Comparison of ENCODE assay signal across 20 cellular contexts in genomic region chr19:35399948-35400772, GRCh38. TPM values are rescaled to one million over a fixed set of nuclear protein-coding genes. Genes with fewer than 3 reads are reported as not detected.
DNase-seq lines count a peak whose midpoint lies in the region; ATAC-seq and TF ChIP-seq lines count a peak whose summit lies in the region.
"Had no signal": no experiment of that assay in that cellular context is flagged by ENCODE, and none has a peak within 500 bp of the region (broad histone marks: within the 10 kb centered on the region; RNA-seq: fewer than 3 reads in every experiment).

No MANE protein-coding gene starts in this region.

- H3K9me3 ChIP-seq in BLaER1 treated with 17β-estradiol and CSF1 and Interleukin-3, amounts not matched to agents 10 nM and 100 nM (replicated peaks in 1 of 11), result no peaks in the 10 kb centered on the region
- no peaks in the 10 kb centered on the region for H3K9me3 ChIP-seq in colonic mucosa

- no peak for ATAC-seq in activated naive CD4-positive, alpha-beta T cell treated with anti-CD3 and anti-CD28 coated beads, Interleukin-2, amount 50 U/mL, for 72 hours
- no peak for ATAC-seq in activated T-helper 17 cell treated with anti-CD3 and anti-CD28 coated beads, Interleukin-2, amount 50 U/mL, for 72 hours (replicated peaks)
- ATAC-seq in GM21381 (IDR thresholded peaks at IDR 0.05; ENCODE audit: unreplicated experiment), result no peak
- ATAC-seq: CD8-positive, alpha-beta T cell; GM23338 had no signal

- H3K4me3 ChIP-seq in BLaER1 treated with 17β-estradiol and CSF1 and Interleukin-3, amounts not matched to agents 10 nM and 100 nM, result no peak overlapping the region
- H3K4me3 ChIP-seq in colonic mucosa, result no peak overlapping the region
- H3K4me3 ChIP-seq: GM23338 had no signal

- DNase-seq in activated naive CD4-positive, alpha-beta T cell treated with anti-CD3 and anti-CD28 coated beads, Interleukin-2, amount 50 U/mL, for 72 hours (ENCODE audit: low spot score in 2 of 2), result no peak
- DNase-seq in activated naive CD4-positive, alpha-beta T cell (lab: John Stamatoyannopoulos, UW), result no peak
- DNase-seq in posterior vena cava (ENCODE audit: low spot score) (peak; percentile 12), colonic mucosa (no peak), GDM1 (lab: John Stamatoyannopoulos, UW) (no peak)
- DNase-seq: CD8-positive, alpha-beta T cell; COR-L47; DMS153; DMS79 treated with DMSO at 0.1 percent for 48 hours; EL; H7; IMR-90 had no signal

- TF ChIP-seq CTCF in colonic mucosa (IDR thresholded peaks at IDR 0.05), result no peak

- peaks cover 4% of the 10 kb centered on the region for H3K4me1 Mint-ChIP-seq in activated T-helper 17 cell treated with anti-CD3 and anti-CD28 coated beads, Interleukin-2, amount 50 U/mL, for 72 hours
- H3K4me1 Mint-ChIP-seq: GM23338 had no signal

- H3K4me2 ChIP-seq in BLaER1 treated with 17β-estradiol and CSF1 and Interleukin-3, amounts not matched to agents 10 nM and 100 nM, result peak overlapping the region in 6 of 11 experiments; percentile 0 to 47 (median 16); a peak in 5 of 22 replicates
- H3K4me2 ChIP-seq: GM23338 had no signal

- no peaks in the 10 kb centered on the region for H3K27me3 Mint-ChIP-seq in activated T-helper 17 cell treated with anti-CD3 and anti-CD28 coated beads, Interleukin-2, amount 50 U/mL, for 72 hours
- H3K27me3 Mint-ChIP-seq: B cell had no signal

- peak overlapping the region; percentile 12 to 86 for H3K27ac Mint-ChIP-seq in activated naive CD4-positive, alpha-beta T cell treated with anti-CD3 and anti-CD28 coated beads, Interleukin-2, amount 50 U/mL, for 72 hours
- H3K27ac Mint-ChIP-seq in activated T-helper 17 cell treated with anti-CD3 and anti-CD28 coated beads, Interleukin-2, amount 50 U/mL, for 72 hours, result peak overlapping the region; percentile 18
- H3K27ac Mint-ChIP-seq: B cell; CD8-positive, alpha-beta T cell; GM23338 had no signal

- no peaks in the 10 kb centered on the region for H3K36me3 Mint-ChIP-seq in activated naive CD4-positive, alpha-beta T cell treated with anti-CD3 and anti-CD28 coated beads, Interleukin-2, amount 50 U/mL, for 72 hours
- H3K36me3 Mint-ChIP-seq in activated T-helper 17 cell treated with anti-CD3 and anti-CD28 coated beads, Interleukin-2, amount 50 U/mL, for 72 hours (ENCODE audit: low read depth), result no peaks in the 10 kb centered on the region
- H3K36me3 Mint-ChIP-seq: CD8-positive, alpha-beta T cell had no signal

- no peaks in the 10 kb centered on the region for H3K27me3 ChIP-seq in BLaER1 treated with 17β-estradiol and CSF1 and Interleukin-3, amounts not matched to agents 10 nM and 100 nM
- H3K27me3 ChIP-seq in colonic mucosa, result no peaks in the 10 kb centered on the region

- no peaks in the 10 kb centered on the region for H3K36me3 ChIP-seq in BLaER1 treated with 17β-estradiol and CSF1 and Interleukin-3, amounts not matched to agents 10 nM and 100 nM
- H3K36me3 ChIP-seq in colonic mucosa, result no peaks in the 10 kb centered on the region

- no peak overlapping the region for H3K4me3 Mint-ChIP-seq in activated T-helper 17 cell treated with anti-CD3 and anti-CD28 coated beads, Interleukin-2, amount 50 U/mL, for 72 hours
- H3K4me3 Mint-ChIP-seq: B cell; CD14-positive monocyte; CD8-positive, alpha-beta T cell; GM23338 had no signal

- H3K4me1 ChIP-seq in BLaER1 treated with 17β-estradiol and CSF1 and Interleukin-3, amounts not matched to agents 10 nM and 100 nM, result peaks cover 27 to 48% (median 35%) of the 10 kb centered on the region in 10 experiments
- H3K4me1 ChIP-seq in colonic mucosa, result no peaks in the 10 kb centered on the region

- H3K9me3 Mint-ChIP-seq in activated naive CD4-positive, alpha-beta T cell treated with anti-CD3 and anti-CD28 coated beads, Interleukin-2, amount 50 U/mL, for 72 hours, result peaks cover 0 to 4% of the 10 kb centered on the region in 2 donors
- H3K9me3 Mint-ChIP-seq in activated T-helper 17 cell treated with anti-CD3 and anti-CD28 coated beads, Interleukin-2, amount 50 U/mL, for 72 hours, result no peaks in the 10 kb centered on the region
- H3K9me3 Mint-ChIP-seq: CD8-positive, alpha-beta T cell; GM23338 had no signal

- no peak overlapping the region for H3K9ac ChIP-seq in BLaER1 treated with 17β-estradiol and CSF1 and Interleukin-3, amounts not matched to agents 10 nM and 100 nM
- no peak overlapping the region for H3K9ac ChIP-seq in colonic mucosa (ENCODE audit: low read depth in 2 of 2, low read length in 2 of 2)

- H4K20me1 ChIP-seq in BLaER1 treated with 17β-estradiol and CSF1 and Interleukin-3, amounts not matched to agents 10 nM and 100 nM, result no peaks in the 10 kb centered on the region

- intact Hi-C loops in posterior vena cava (cut with DNase I) (no loop called here), colonic mucosa (cut with DNase I) (no loop called here)

- H3K27ac ChIP-seq in BLaER1 treated with 17β-estradiol and CSF1 and Interleukin-3, amounts not matched to agents 10 nM and 100 nM, result no peak overlapping the region
- H3K27ac ChIP-seq in colonic mucosa, result no peak overlapping the region

RNA-seq across cellular contexts. Expression of gene GPR42, which starts 29.3 kb away (rescaled TPM):
- total RNA-seq in activated naive CD4-positive, alpha-beta T cell treated with anti-CD3 and anti-CD28 coated beads, Interleukin-2, amount 50 U/mL, for 72 hours, result 1 to 10 TPM in 1 of 2 donors, under 1 TPM in 1; 0.50 to 1.8 TPM
- under 1 TPM; 0.42 to 0.61 TPM for total RNA-seq in activated T-helper 17 cell treated with anti-CD3 and anti-CD28 coated beads, Interleukin-2, amount 50 U/mL, for 72 hours
- total RNA-seq in posterior vena cava, result under 1 TPM in 1 of 2 donors, not detected in 1; 0.28 TPM
- not detected for total RNA-seq in colonic mucosa
- total RNA-seq: A172; B cell; CD8-positive, alpha-beta T cell; GM23338; H7; HT-29; IMR-90 had no signal

RNA-seq across cellular contexts. Expression of gene FFAR3, which starts 41.9 kb away (rescaled TPM):
- total RNA-seq in activated naive CD4-positive, alpha-beta T cell treated with anti-CD3 and anti-CD28 coated beads, Interleukin-2, amount 50 U/mL, for 72 hours, result 1 to 10 TPM; 1.4 to 5.1 TPM
- 1 to 10 TPM; 1.7 to 2.3 TPM for total RNA-seq in activated T-helper 17 cell treated with anti-CD3 and anti-CD28 coated beads, Interleukin-2, amount 50 U/mL, for 72 hours
- total RNA-seq in posterior vena cava, result under 1 TPM in 1 of 2 donors, not detected in 1; 0.14 TPM
- under 1 TPM in 1 of 2 donors, not detected in 1; 0.27 TPM for total RNA-seq in colonic mucosa
- total RNA-seq: A172; B cell; CD8-positive, alpha-beta T cell; H7; HT-29; IMR-90 had no signal

RNA-seq across cellular contexts. Expression of gene FFAR2, which starts 47.9 kb away (rescaled TPM):
- not detected for total RNA-seq in activated naive CD4-positive, alpha-beta T cell treated with anti-CD3 and anti-CD28 coated beads, Interleukin-2, amount 50 U/mL, for 72 hours
- total RNA-seq in activated T-helper 17 cell treated with anti-CD3 and anti-CD28 coated beads, Interleukin-2, amount 50 U/mL, for 72 hours, result not detected
- total RNA-seq in posterior vena cava (1 to 10 TPM in 1 of 2 donors, under 1 TPM in 1; 0.95 to 1.8 TPM), colonic mucosa (under 1 TPM; 0.22 to 0.82 TPM)
- total RNA-seq: A172, B cell, GM23338, H7, IMR-90 had no signal

RNA-seq across cellular contexts. Expression of gene FFAR1, which starts 52.5 kb away (rescaled TPM):
- total RNA-seq in activated naive CD4-positive, alpha-beta T cell treated with anti-CD3 and anti-CD28 coated beads, Interleukin-2, amount 50 U/mL, for 72 hours, result 1 to 10 TPM in 1 of 2 donors, under 1 TPM in 1; 0.23 to 1.5 TPM
- total RNA-seq in activated T-helper 17 cell treated with anti-CD3 and anti-CD28 coated beads, Interleukin-2, amount 50 U/mL, for 72 hours, result under 1 TPM; 0.42 to 0.54 TPM
- not detected for total RNA-seq in posterior vena cava
- total RNA-seq in colonic mucosa, result not detected
- total RNA-seq: A172, GM23338, H7, HT-29, IMR-90 had no signal
